ENCODE assay signal across 11 cellular contexts in the genomic region with DNA sequence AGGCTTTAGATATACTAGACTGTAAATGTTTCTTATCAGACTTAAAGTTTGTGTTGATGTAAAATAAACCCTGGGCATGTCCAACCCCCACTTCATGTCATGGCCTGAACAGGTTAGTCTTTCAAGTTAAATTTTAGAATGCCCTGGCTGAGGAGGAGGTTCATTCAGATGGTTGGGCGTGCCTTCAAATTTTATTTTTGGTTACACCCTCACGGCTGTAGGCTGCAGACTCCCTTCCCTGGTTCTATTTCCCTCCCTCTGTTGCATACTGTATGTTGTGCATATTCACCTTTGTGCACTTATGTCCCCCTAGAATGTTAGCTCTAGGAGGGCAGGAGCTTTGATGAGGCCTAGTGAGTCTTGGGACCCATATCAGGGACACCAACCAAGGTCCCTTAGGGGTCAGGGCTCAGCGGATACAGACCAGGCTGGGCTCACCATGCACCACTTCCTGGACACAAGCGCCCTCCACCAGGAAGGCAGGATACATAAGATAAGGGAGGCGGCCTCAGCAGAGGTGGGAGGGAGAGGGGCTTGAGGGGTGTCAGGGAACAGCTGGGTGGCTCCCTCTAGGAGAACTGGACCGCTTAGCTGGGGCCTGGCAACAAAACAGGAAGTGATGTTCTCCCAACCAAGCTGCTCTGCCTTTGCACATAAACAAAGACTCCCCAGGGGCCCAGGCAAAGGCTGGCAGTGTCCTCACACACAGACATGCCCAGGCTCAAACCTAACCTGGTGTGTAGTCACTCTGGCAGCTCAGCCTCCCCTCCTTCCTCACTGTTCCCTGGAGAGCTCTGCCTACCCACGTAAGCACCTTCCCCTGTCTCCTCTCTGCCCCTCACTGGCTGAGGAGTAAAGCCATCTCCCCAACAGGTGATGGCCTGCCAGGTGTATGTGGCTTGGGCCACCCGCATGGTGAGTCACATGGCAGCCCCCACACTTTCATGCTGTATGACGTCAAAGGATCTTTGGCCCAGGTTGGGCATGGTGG. TPM values are rescaled to one million over a fixed set of nuclear protein-coding genes. Genes with fewer than 3 reads are reported as not detected.
DNase-seq lines count a peak whose midpoint lies in the region; ATAC-seq and TF ChIP-seq lines count a peak whose summit lies in the region.
"Had no signal": no experiment of that assay in that cellular context is flagged by ENCODE, and none has a peak within 500 bp of the region (broad histone marks: within the 10 kb centered on the region; RNA-seq: fewer than 3 reads in every experiment).

No MANE protein-coding gene starts in this region.

- no peak overlapping the region for H3K4me3 Mint-ChIP-seq in T-helper 2 cell treated with Interferon-gamma antibody and Interleukin-4, amounts not matched to agents 5 μg/mL and 100 μg/mL, for 36 hours

- peak overlapping the region; percentile 64 for H3K27ac Mint-ChIP-seq in T-helper 2 cell treated with Interferon-gamma antibody and Interleukin-4, amounts not matched to agents 5 μg/mL and 100 μg/mL, for 36 hours
- H3K27ac Mint-ChIP-seq: nephron had no signal

- no peaks in the 10 kb centered on the region for H3K9me2 ChIP-seq in PC-9 (ENCODE audit: insufficient read depth)

- H3F3A ChIP-seq in PC-9 (ENCODE audit: insufficient read depth, low read depth): peaks cover 7% of the 10 kb centered on the region; the same call in 1 of the 2 replicates

- no peak for ATAC-seq in HG03039 (IDR thresholded peaks at IDR 0.05; ENCODE audit: unreplicated experiment)

- intact Hi-C loops in PC-9 (cut with micrococcal nuclease; ENCODE audit: unreplicated experiment) (no loop called here), posterior vena cava (cut with DNase I) (no loop called here)

- no peak overlapping the region for H2AFZ ChIP-seq in PC-9

- no peaks in the 10 kb centered on the region for H4K20me1 ChIP-seq in BLaER1
- no peaks in the 10 kb centered on the region for H4K20me1 ChIP-seq in PC-9 (ENCODE audit: insufficient read depth)

- peaks cover 13% of the 10 kb centered on the region for H3K4me1 Mint-ChIP-seq in T-helper 2 cell treated with Interferon-gamma antibody and Interleukin-4, amounts not matched to agents 5 μg/mL and 100 μg/mL, for 36 hours (ENCODE audit: low read depth)

- no peaks in the 10 kb centered on the region for H3K79me2 ChIP-seq in PC-9 (ENCODE audit: low read depth)

- H3K4me2 ChIP-seq in BLaER1 (peak overlapping the region; percentile 63), PC-9 (no peak overlapping the region)
- H3K4me2 ChIP-seq: KMS-11 had no signal

- DNase-seq in T-helper 2 cell treated with Interferon-gamma antibody and Interleukin-4, amounts not matched to agents 5 μg/mL and 100 μg/mL, for 36 hours (ENCODE audit: low spot score): no peak
- DNase-seq in islet precursor cell: peak; percentile 54
- no peak for DNase-seq in WERI-Rb-1
- DNase-seq in PC-9: no peak
- DNase-seq in posterior vena cava (ENCODE audit: low spot score): no peak
- DNase-seq: uterus had no signal

- no peaks in the 10 kb centered on the region for H3K36me3 Mint-ChIP-seq in T-helper 2 cell treated with Interferon-gamma antibody and Interleukin-4, amounts not matched to agents 5 μg/mL and 100 μg/mL, for 36 hours (ENCODE audit: low read depth)

- 83% methylated on average over 9 of the region's 9 CpGs for WGBS in HUES64

- H3K4me3 ChIP-seq in BLaER1 (no peak overlapping the region), HUES64 (ENCODE audit: low read length) (no peak overlapping the region), WERI-Rb-1 (ENCODE audit: low read depth, low read length) (no peak overlapping the region), PC-9 (no peak overlapping the region)
- H3K4me3 ChIP-seq: uterus had no signal

- H3K27me3 ChIP-seq in BLaER1 (no peaks in the 10 kb centered on the region), HUES64 (ENCODE audit: insufficient read depth, low read length) (no peaks in the 10 kb centered on the region), WERI-Rb-1 (ENCODE audit: insufficient read depth, low read depth, severe bottlenecking) (no peaks in the 10 kb centered on the region), PC-9 (ENCODE audit: insufficient read depth, low read depth) (no peaks in the 10 kb centered on the region)
- H3K27me3 ChIP-seq: uterus had no signal

- TF ChIP-seq CTCF in WERI-Rb-1 (IDR thresholded peaks at IDR 0.05; ENCODE audit: low read depth, low read length): no peak
- TF ChIP-seq CTCF in PC-9 (conservative IDR thresholded peaks at IDR 0.05): no peak

- CTCF ChIA-PET in PC-9 (lab: Charles Lee): no interaction called here

- no TSS peak for BruUV-seq in PC-9 (replicated peaks; lab: Mats Ljungman, UMichigan)

- H3K27me3 Mint-ChIP-seq in T-helper 2 cell treated with Interferon-gamma antibody and Interleukin-4, amounts not matched to agents 5 μg/mL and 100 μg/mL, for 36 hours (ENCODE audit: low read depth): peaks cover 4% of the 10 kb centered on the region

- H3K9ac ChIP-seq in BLaER1 (peak overlapping the region; percentile 46; the same call in 1 of the 2 replicates), HUES64 (ENCODE audit: low read depth, low read length) (no peak overlapping the region)
- H3K9ac ChIP-seq: KMS-11 had no signal

- peak overlapping the region; percentile 61 for H3K27ac ChIP-seq in BLaER1
- H3K27ac ChIP-seq in HUES64 (ENCODE audit: low read depth, low read length): peak overlapping the region; percentile 48; the same call in 1 of the 2 replicates
- H3K27ac ChIP-seq in WERI-Rb-1: no peak overlapping the region
- H3K27ac ChIP-seq in PC-9: no peak overlapping the region
- H3K27ac ChIP-seq: KMS-11, uterus had no signal

- H3K36me3 ChIP-seq in BLaER1 (no peaks in the 10 kb centered on the region), HUES64 (ENCODE audit: insufficient read depth, low read length) (no peaks in the 10 kb centered on the region), WERI-Rb-1 (no peaks in the 10 kb centered on the region), PC-9 (ENCODE audit: low read depth) (no peaks in the 10 kb centered on the region)
- H3K36me3 ChIP-seq: uterus had no signal

- POLR2A ChIA-PET in PC-9 (lab: Charles Lee; ENCODE audit: unreplicated experiment): no interaction called here

- H3K9me3 Mint-ChIP-seq in T-helper 2 cell treated with Interferon-gamma antibody and Interleukin-4, amounts not matched to agents 5 μg/mL and 100 μg/mL, for 36 hours: no peaks in the 10 kb centered on the region
- H3K9me3 Mint-ChIP-seq: nephron had no signal

- H3K9me3 ChIP-seq in BLaER1: no peaks in the 10 kb centered on the region
- H3K9me3 ChIP-seq in HUES64 (ENCODE audit: insufficient read depth, low read depth, low read length): no peaks in the 10 kb centered on the region
- no peaks in the 10 kb centered on the region for H3K9me3 ChIP-seq in WERI-Rb-1 (ENCODE audit: severe bottlenecking)
- H3K9me3 ChIP-seq in PC-9 (ENCODE audit: insufficient read depth, low read depth): no peaks in the 10 kb centered on the region
- H3K9me3 ChIP-seq: uterus had no signal

- H3K4me1 ChIP-seq in BLaER1 (peaks cover 38% of the 10 kb centered on the region), HUES64 (ENCODE audit: insufficient read depth, low read length) (0 out of 2 replicates have a peak, but pooled peaks cover 4% of the 10 kb centered on the region), PC-9 (replicated peaks; ENCODE audit: insufficient read depth) (peaks cover 8% of the 10 kb centered on the region)
- H3K4me1 ChIP-seq: uterus had no signal

RNA-seq across cellular contexts. Expression of a gene that starts 5.7 kb away (rescaled TPM):
- 15.0 TPM for polyA plus RNA-seq in HUES64 (2013, experiment 1 of 2)
- polyA plus RNA-seq in HUES64 (2013, experiment 2 of 2): 16.0 TPM
- total RNA-seq in PC-9 (2021) (40.0 and 40.6 TPM in 2 replicates), posterior vena cava (10 to 100 TPM; 27.4 to 40.2 TPM)

Comparison
In these comparisons a context has a peak if more than half of its experiments do, and no peak if none do; other contexts are left out.
1. H3K27ac ChIP-seq: peak in BLaER1 (single experiment) and HUES64 (single experiment); none in WERI-Rb-1 (single experiment) and PC-9 (single experiment).